1 cellular context compared by ENCODE assay signal in genomic region chr13:26442541-26442940, GRCh38.
TF ChIP-seq lines count a peak whose summit lies in the region.

No MANE protein-coding gene starts in this region.

TF ChIP-seq in HepG2, 621 proteins besides CTCF, POLR2A, EP300 and RAD21 (continued from another document):
- TF ChIP-seq ZNF816 (CRISPR knock-in tag; IDR thresholded peaks at IDR 0.05; ENCODE audit: borderline replicate concordance) (no peak), RFX3 (CRISPR knock-in tag; IDR thresholded peaks at IDR 0.05) (no peak), ETV6 (CRISPR knock-in tag; conservative IDR thresholded peaks at IDR 0.05) (no peak), MAF1 (CRISPR knock-in tag; IDR thresholded peaks at IDR 0.05; ENCODE audit: borderline replicate concordance) (no peak), HES4 (CRISPR knock-in tag; IDR thresholded peaks at IDR 0.05; ENCODE audit: borderline replicate concordance) (no peak), SP2 (CRISPR knock-in tag; IDR thresholded peaks at IDR 0.05) (no peak), GLI4 (CRISPR knock-in tag; IDR thresholded peaks at IDR 0.05; ENCODE audit: borderline replicate concordance) (no peak), ZNF263 (CRISPR knock-in tag; IDR thresholded peaks at IDR 0.05) (no peak), ZNF296 (CRISPR knock-in tag; conservative IDR thresholded peaks at IDR 0.05) (no peak), ZNF10 (CRISPR knock-in tag; IDR thresholded peaks at IDR 0.05; ENCODE audit: borderline replicate concordance, low read depth) (no peak), RNF219 (CRISPR knock-in tag; IDR thresholded peaks at IDR 0.05) (no peak), NFRKB (IDR thresholded peaks at IDR 0.05) (no peak), ZNF530 (CRISPR knock-in tag; IDR thresholded peaks at IDR 0.05; ENCODE audit: low read depth) (no peak), ZNF788 (CRISPR knock-in tag; IDR thresholded peaks at IDR 0.05; ENCODE audit: borderline replicate concordance) (no peak), ZNF749 (CRISPR knock-in tag; IDR thresholded peaks at IDR 0.05; ENCODE audit: borderline replicate concordance) (no peak), FOXA3 (CRISPR knock-in tag; IDR thresholded peaks at IDR 0.05) (no peak)
